9 cellular contexts compared by ENCODE assay signal in the genomic region with DNA sequence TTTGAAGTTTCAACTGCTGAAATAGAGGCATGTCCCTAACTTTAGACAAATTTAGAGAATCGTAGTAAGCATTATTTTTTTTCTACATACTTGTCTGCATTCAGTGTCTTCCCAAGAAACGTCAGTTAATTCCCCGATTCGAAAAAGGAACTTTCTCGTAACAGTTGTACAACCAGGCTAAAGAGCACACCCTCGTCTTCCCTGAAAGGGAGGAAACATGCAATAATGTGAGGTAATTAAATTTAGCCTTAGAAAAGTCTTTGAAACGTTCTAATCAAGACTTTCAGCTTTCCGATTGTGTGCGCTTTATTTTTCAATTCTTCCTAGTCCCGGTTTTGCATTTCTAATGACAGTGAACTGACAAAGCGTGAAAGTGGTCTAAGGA. TPM values are rescaled to one million over a fixed set of nuclear protein-coding genes. Genes with fewer than 3 reads are reported as not detected.
DNase-seq lines count a peak whose midpoint lies in the region; ATAC-seq and TF ChIP-seq lines count a peak whose summit lies in the region.
"Had no signal": no experiment of that assay in that cellular context is flagged by ENCODE, and none has a peak within 500 bp of the region (broad histone marks: within the 10 kb centered on the region; RNA-seq: fewer than 3 reads in every experiment).

No MANE protein-coding gene starts in this region.

- H3K27me3 ChIP-seq in KMS-11 (ENCODE audit: insufficient read depth, low read depth), result no peaks in the 10 kb centered on the region
- H3K27me3 ChIP-seq in naive thymus-derived CD4-positive, alpha-beta T cell (ENCODE audit: control insufficient read depth in 2 of 2, insufficient read depth in 2 of 2, low read length in 2 of 2), result no peaks in the 10 kb centered on the region

- H3K4me1 ChIP-seq in KMS-11 (ENCODE audit: low read depth, poor library complexity, severe bottlenecking), result no peaks in the 10 kb centered on the region
- H3K4me1 ChIP-seq in naive thymus-derived CD4-positive, alpha-beta T cell (ENCODE audit: control insufficient read depth in 2 of 2, insufficient read depth in 2 of 2, low read length in 2 of 2), result no peaks in the 10 kb centered on the region

- H3K27me3 Mint-ChIP-seq in naive thymus-derived CD4-positive, alpha-beta T cell, result peaks cover 56 to 76% (median 66%) of the 10 kb centered on the region in 5 donors

- peak overlapping the region; percentile 40; the same call in 1 of the 2 replicates for H3K4me2 ChIP-seq in KMS-11

- H3K9ac ChIP-seq in KMS-11, result peak overlapping the region; percentile 67; the same call in 1 of the 2 replicates

- H3K79me2 ChIP-seq in KMS-11 (ENCODE audit: insufficient read depth, low read depth), result no peaks in the 10 kb centered on the region

- peak overlapping the region; percentile 86 for H2AFZ ChIP-seq in KMS-11 (ENCODE audit: low read depth)

- POLR2A ChIA-PET in naive thymus-derived CD4-positive, alpha-beta T cell (lab: Charles Lee), result no interaction called here

- peaks cover 0 to 5% (median 0%) of the 10 kb centered on the region in 11 donors for H3K9me3 Mint-ChIP-seq in naive thymus-derived CD4-positive, alpha-beta T cell

- DNase-seq in AG09309 (ENCODE audit: low read depth) (no peak), coronary artery (ENCODE audit: low spot score) (no peak), GOT3 (lab: John Stamatoyannopoulos, UW) (no peak)
- no peak for DNase-seq in naive thymus-derived CD4-positive, alpha-beta T cell
- no peak for DNase-seq in effector CD4-positive, alpha-beta T cell
- no peak for DNase-seq in stimulated activated CD4-positive, alpha-beta T cell treated with anti-CD3 and anti-CD28 coated beads, Interleukin-2, amount 100 ng/mL, for 24 hours

- H3K27ac ChIP-seq in KMS-11 (no peak overlapping the region), coronary artery (peak overlapping the region in 1 of 2 donors; percentile 66)
- H3K27ac ChIP-seq in naive thymus-derived CD4-positive, alpha-beta T cell (ENCODE audit: low read depth, low read length), result no peak overlapping the region

- H3K27ac Mint-ChIP-seq in naive thymus-derived CD4-positive, alpha-beta T cell, result no peak overlapping the region

- peaks cover 8 to 17% (median 14%) of the 10 kb centered on the region in 7 donors for H3K4me1 Mint-ChIP-seq in naive thymus-derived CD4-positive, alpha-beta T cell

- intact Hi-C loops in naive thymus-derived CD4-positive, alpha-beta T cell (cut with micrococcal nuclease), result no loop called here

- ATAC-seq in naive thymus-derived CD4-positive, alpha-beta T cell, result no peak
- ATAC-seq in GM19463 (IDR thresholded peaks at IDR 0.05; ENCODE audit: unreplicated experiment), result no peak

- H3K4me3 Mint-ChIP-seq in naive thymus-derived CD4-positive, alpha-beta T cell, result peak overlapping the region; percentile 21 to 88 (median 74)

- no peaks in the 10 kb centered on the region for H3K36me3 Mint-ChIP-seq in naive thymus-derived CD4-positive, alpha-beta T cell

- H3K4me3 ChIP-seq in AG09309 (ENCODE audit: control insufficient read depth, low read depth, low read length) (peak overlapping the region; percentile 54), KMS-11 (IDR thresholded peaks at IDR 0.05; ENCODE audit: insufficient read depth, low read depth, low read length) (no peak overlapping the region), coronary artery (peak overlapping the region; percentile 79)
- no peak overlapping the region for H3K4me3 ChIP-seq in naive thymus-derived CD4-positive, alpha-beta T cell (ENCODE audit: low read length)

- TF ChIP-seq CTCF in AG09309 (IDR thresholded peaks at IDR 0.05; ENCODE audit: control insufficient read depth, insufficient read depth, low read depth, low read length, missing control alignments) (no peak), KMS-11 (conservative IDR thresholded peaks at IDR 0.05; ENCODE audit: low read depth, low read length) (no peak), coronary artery (IDR thresholded peaks at IDR 0.05) (no peak)

- CTCF ChIA-PET in naive thymus-derived CD4-positive, alpha-beta T cell (lab: Charles Lee), result no interaction called here

- H4K20me1 ChIP-seq in KMS-11 (ENCODE audit: insufficient read depth), result no peaks in the 10 kb centered on the region

- H3K9me3 ChIP-seq in naive thymus-derived CD4-positive, alpha-beta T cell (ENCODE audit: control insufficient read depth in 2 of 3, low read length in 3 of 3), result no peaks in the 10 kb centered on the region

- no peaks in the 10 kb centered on the region for H3K36me3 ChIP-seq in KMS-11 (ENCODE audit: insufficient read depth)
- no peaks in the 10 kb centered on the region for H3K36me3 ChIP-seq in naive thymus-derived CD4-positive, alpha-beta T cell (ENCODE audit: control insufficient read depth in 2 of 3, insufficient read depth in 3 of 3, low read length in 3 of 3)

RNA-seq across cellular contexts. Expression of a gene that starts 0.4 kb away (rescaled TPM):
- total RNA-seq in naive thymus-derived CD4-positive, alpha-beta T cell, result 1 to 10 TPM in 1 of 5 experiments, under 1 TPM in 3, not detected in 1; 0.32 to 3.1 (median 0.62) TPM
- not detected for polyA plus RNA-seq in naive thymus-derived CD4-positive, alpha-beta T cell
- total RNA-seq: T-helper 1 cell treated with Interleukin-12 subunit alpha and Interleukin-12 subunit beta and Interleukin-4 antibody, amounts not matched to agents 30 ng/mL and 1 ng/mL, for 36 hours had no signal

Comparison
In these comparisons a context has a peak if more than half of its experiments do, and no peak if none do; other contexts are left out.
1. H3K4me3 ChIP-seq: peak in AG09309 (single experiment) and coronary artery (single experiment); none in KMS-11 (single experiment) and naive thymus-derived CD4-positive, alpha-beta T cell (single experiment).